Comparison of ENCODE assay signal across 16 cellular contexts in genomic region chr22:49906071-49906798, GRCh38.
"Had no signal": no experiment of that assay in that cellular context is flagged by ENCODE, and none has a peak within 500 bp of the region (broad histone marks: within the 10 kb centered on the region; RNA-seq: fewer than 3 reads in every experiment).

No MANE protein-coding gene starts in this region.

- H3K9me3 ChIP-seq: tibial nerve, vagina had no signal

- H3K4me3 Mint-ChIP-seq: activated CD4-positive, alpha-beta T cell treated with anti-CD3 and anti-CD28 coated beads for 36 hours; activated CD8-positive, alpha-beta T cell treated with anti-CD3 and anti-CD28 coated beads for 36 hours; activated T-cell treated with anti-CD3 and anti-CD28 coated beads, Interleukin-2, amount 50 U/mL, for 4 hours; dendritic cell treated with granulocyte-macrophage colony-stimulating factor and Interleukin-4, amounts not matched to agents 40 ng/mL and 50 ng/mL, for 4 days; neural crest cell; T-helper 1 cell treated with Interleukin-12 subunit alpha and Interleukin-12 subunit beta and Interleukin-4 antibody, amounts not matched to agents 30 μg/mL and 1 μg/mL, for 36 hours had no signal

- H3K4me3 ChIP-seq: lung, tibial nerve, vagina had no signal

- H3K27ac Mint-ChIP-seq: activated CD4-positive, alpha-beta T cell treated with anti-CD3 and anti-CD28 coated beads for 36 hours; activated CD8-positive, alpha-beta T cell treated with anti-CD3 and anti-CD28 coated beads for 36 hours; dendritic cell treated with granulocyte-macrophage colony-stimulating factor and Interleukin-4, amounts not matched to agents 40 ng/mL and 50 ng/mL, for 4 days; T-helper 1 cell treated with Interleukin-12 subunit alpha and Interleukin-12 subunit beta and Interleukin-4 antibody, amounts not matched to agents 30 μg/mL and 1 μg/mL, for 36 hours had no signal

- H3K27ac ChIP-seq: tibial nerve, vagina had no signal

- ATAC-seq: activated CD4-positive, alpha-beta T cell treated with anti-CD3 and anti-CD28 coated beads for 36 hours; activated CD8-positive, alpha-beta T cell treated with anti-CD3 and anti-CD28 coated beads for 36 hours had no signal

- DNase-seq: activated CD4-positive, alpha-beta T cell treated with anti-CD3 and anti-CD28 coated beads for 36 hours; activated CD8-positive, alpha-beta T cell treated with anti-CD3 and anti-CD28 coated beads for 36 hours; activated gamma-delta T cell; activated T-cell treated with anti-CD3 and anti-CD28 coated beads, Interleukin-2, amount 50 U/mL, for 4 hours; anterior cingulate cortex; cerebellar nuclear complex; head of caudate nucleus; midbrain; stimulated activated naive CD4-positive, alpha-beta T cell treated with Interleukin-2 at 50 U/mL for 16 hours; substantia nigra had no signal

- H3K27me3 ChIP-seq: tibial nerve, vagina had no signal

- H3K4me1 Mint-ChIP-seq: activated CD4-positive, alpha-beta T cell treated with anti-CD3 and anti-CD28 coated beads for 36 hours; neural crest cell had no signal

- H3K4me1 ChIP-seq: tibial nerve, vagina had no signal

- H3K9me3 Mint-ChIP-seq: activated CD8-positive, alpha-beta T cell treated with anti-CD3 and anti-CD28 coated beads for 36 hours; activated T-cell treated with anti-CD3 and anti-CD28 coated beads, Interleukin-2, amount 50 U/mL, for 4 hours had no signal

- H3K27me3 Mint-ChIP-seq: activated CD4-positive, alpha-beta T cell treated with anti-CD3 and anti-CD28 coated beads for 36 hours; activated CD8-positive, alpha-beta T cell treated with anti-CD3 and anti-CD28 coated beads for 36 hours; dendritic cell treated with granulocyte-macrophage colony-stimulating factor and Interleukin-4, amounts not matched to agents 40 ng/mL and 50 ng/mL, for 4 days had no signal
